ENCODE assay signal across 26 cellular contexts in genomic region chr17:10837987-10838386, GRCh38. TPM values are rescaled to one million over a fixed set of nuclear protein-coding genes. Genes with fewer than 3 reads are reported as not detected.
DNase-seq lines count a peak whose midpoint lies in the region; FAIRE-seq and TF ChIP-seq lines count a peak whose summit lies in the region.
"Had no signal": no experiment of that assay in that cellular context is flagged by ENCODE, and none has a peak within 500 bp of the region (broad histone marks: within the 10 kb centered on the region; RNA-seq: fewer than 3 reads in every experiment).

Gene PIRT (minus strand): TSS chr17:10838087. CDS start chr17:10825645, 12,442 bp downstream.

- intact Hi-C loops in stomach (cut with DNase I; ENCODE audit: low total_unique reads), result no loop called here

- H2BK12ac ChIP-seq in H9 (ENCODE audit: insufficient read length, low read depth, low read length), result no peak within 1 kb of the TSS

- no peaks in the 10 kb centered on the region for H3K79me1 ChIP-seq in H9 (ENCODE audit: insufficient read depth, low read depth, low read length, poor library complexity, severe bottlenecking)

- H3K23ac ChIP-seq in H9 (ENCODE audit: insufficient read length, low read depth, low read length), result no peak within 1 kb of the TSS

- WGBS in H9 (ENCODE audit: extremely low coverage, insufficient read length, low lambda C conversion rate), result no CpG with 5 or more reads among the region's 7 CpGs
- WGBS in stomach, 5 donors, result 68 to 78% (median 72%) methylated on average over 7 of the region's 7 CpGs

- TF ChIP-seq POLR2A in stomach (IDR thresholded peaks at IDR 0.05), result no peak

- no peaks in the 10 kb centered on the region for H3K23me2 ChIP-seq in H9 (ENCODE audit: insufficient read length, low read depth, low read length, poor library complexity, severe bottlenecking)

- H3K27me3 ChIP-seq in H9 (ENCODE audit: insufficient read depth, low read length) (no peaks in the 10 kb centered on the region), mucosa of rectum (ENCODE audit: control insufficient read depth in 2 of 2, insufficient read depth in 2 of 2, low read length in 2 of 2) (no peaks in the 10 kb centered on the region), stomach (no peaks in the 10 kb centered on the region)
- H3K27me3 ChIP-seq: SJCRH30 had no signal

- H4K5ac ChIP-seq in H9 (ENCODE audit: insufficient read length, low read depth, low read length), result no peak within 1 kb of the TSS

- no peak for FAIRE-seq in D721Med (lab: Jason Lieb, UNC)
- FAIRE-seq: A549, GM12891, HepG2 had no signal

- no peak within 1 kb of the TSS for H3K4me3 Mint-ChIP-seq in H9
- H3K4me3 Mint-ChIP-seq: CD4-positive, alpha-beta memory T cell had no signal

- H2BK120ac ChIP-seq in H9 (ENCODE audit: low read depth, low read length, poor library complexity, severe bottlenecking), result no peak within 1 kb of the TSS

- H3K27me3 Mint-ChIP-seq in H9 (ENCODE audit: low read depth), result no peaks in the 10 kb centered on the region; the same call in 1 of the 2 replicates
- H3K27me3 Mint-ChIP-seq: CD4-positive, alpha-beta memory T cell had no signal

- H4K91ac ChIP-seq in H9 (ENCODE audit: insufficient read length, low read depth, low read length), result no peak within 1 kb of the TSS

- H4K20me1 ChIP-seq in H9 (ENCODE audit: control insufficient read depth, insufficient read depth, insufficient read length), result no peaks in the 10 kb centered on the region

- H3K27ac Mint-ChIP-seq in H9, result peak within 1 kb of the TSS in 2 of 3 experiments; percentile 53 to 84; a peak in 1 of 7 replicates
- H3K27ac Mint-ChIP-seq: CD4-positive, alpha-beta memory T cell had no signal

- H3K36me3 ChIP-seq in mucosa of rectum (ENCODE audit: control insufficient read depth in 2 of 2, insufficient read depth in 2 of 2, low read length in 2 of 2), result no peaks in the 10 kb centered on the region
- H3K36me3 ChIP-seq in stomach, result no peaks in the 10 kb centered on the region
- H3K36me3 ChIP-seq: SJCRH30 had no signal

- H2AFZ ChIP-seq in H9 (ENCODE audit: low read length), result no peak within 1 kb of the TSS
- H2AFZ ChIP-seq: PC-9 had no signal

- DNase-seq in H9 (no peak), cerebellum (ENCODE audit: low spot score) (peak; percentile 5), stomach (no peak), NCI-H1930 (lab: John Stamatoyannopoulos, UW) (no peak), D721Med (ENCODE audit: insufficient read length, low spot score) (no peak), DMS114 treated with DMSO at 0.1 percent for 48 hours (lab: John Stamatoyannopoulos, UW; ENCODE audit: unreplicated experiment) (no peak)
- DNase-seq: AML-193; CD4-positive, alpha-beta memory T cell; COR-L47; DMS79 treated with DMSO at 0.1 percent for 48 hours; GF-D8; GOT3; Karpas-422; MV-4-11; NCI-H1436 treated with DMSO at 0.1 percent for 48 hours; NCI-H187 treated with DMSO at 0.1 percent for 48 hours; PC-9; SJCRH30 had no signal

- no peaks in the 10 kb centered on the region for H3K36me3 Mint-ChIP-seq in H9 (ENCODE audit: insufficient read depth in 1 of 3, low read depth in 3 of 3)
- H3K36me3 Mint-ChIP-seq: CD4-positive, alpha-beta memory T cell had no signal

- H3T11ph ChIP-seq in H9 (ENCODE audit: low read length), result no peak within 1 kb of the TSS

- no peak within 1 kb of the TSS for H2BK20ac ChIP-seq in H9 (ENCODE audit: low read depth, low read length, poor library complexity, severe bottlenecking)

- no peak within 1 kb of the TSS for H2AK5ac ChIP-seq in H9 (ENCODE audit: insufficient read length, low read length)

- H2BK5ac ChIP-seq in H9 (ENCODE audit: insufficient read length, low read length), result no peak within 1 kb of the TSS

- peaks cover 14 to 19% of the 10 kb centered on the region in 2 experiments for H3K4me1 Mint-ChIP-seq in H9
- H3K4me1 Mint-ChIP-seq: CD4-positive, alpha-beta memory T cell had no signal

- H3K14ac ChIP-seq in H9 (ENCODE audit: insufficient read depth, low read length), result peak within 1 kb of the TSS; percentile 66; the same call in 1 of the 2 replicates

- H3K79me2 ChIP-seq in H9 (ENCODE audit: insufficient read depth, low read length), result no peaks in the 10 kb centered on the region

- no peak within 1 kb of the TSS for H3K4me2 ChIP-seq in H9 (ENCODE audit: insufficient read depth, insufficient read length, low read length)
- H3K4me2 ChIP-seq: A549, PC-9 had no signal

- no peak within 1 kb of the TSS for H3K56ac ChIP-seq in H9 (ENCODE audit: insufficient read length, low read depth, low read length)

- H3K27ac ChIP-seq in H9 (ENCODE audit: insufficient read length, low read depth, low read length), result no peak within 1 kb of the TSS
- peak within 1 kb of the TSS; percentile 64 to 65 for H3K27ac ChIP-seq in mucosa of rectum (ENCODE audit: low read depth in 2 of 2, low read length in 2 of 2)
- peak within 1 kb of the TSS in 4 of 5 donors; percentile 62 to 73 (median 65) for H3K27ac ChIP-seq in stomach
- H3K27ac ChIP-seq: A549, PC-9, SJCRH30 had no signal

- no peak for TF ChIP-seq EP300 in stomach (IDR thresholded peaks at IDR 0.05)

- H4K8ac ChIP-seq in H9 (replicated peaks; ENCODE audit: insufficient read length, low read depth, low read length), result no peak within 1 kb of the TSS

- no peaks in the 10 kb centered on the region for H3K9me3 Mint-ChIP-seq in H9
- H3K9me3 Mint-ChIP-seq: CD4-positive, alpha-beta memory T cell had no signal

- TF ChIP-seq CTCF in H9 (conservative IDR thresholded peaks at IDR 0.05) (no peak), stomach (IDR thresholded peaks at IDR 0.05) (no peak), D721Med (IDR thresholded peaks at IDR 0.05; ENCODE audit: insufficient read depth, missing control alignments) (no peak)

- H3K4me3 ChIP-seq in mucosa of rectum (ENCODE audit: low read length in 2 of 2) (peak within 1 kb of the TSS in 1 of 2 donors; percentile 10), stomach (no peak within 1 kb of the TSS)
- H3K4me3 ChIP-seq: A549, PC-9, SJCRH30 had no signal

- no peak within 1 kb of the TSS for H3K9ac ChIP-seq in H9 (ENCODE audit: extremely low read depth, insufficient read length, low read length)
- H3K9ac ChIP-seq in mucosa of rectum (ENCODE audit: low read depth in 1 of 2, low read length in 2 of 2), result peak within 1 kb of the TSS in 1 of 2 donors; percentile 41

- H2BK15ac ChIP-seq in H9 (ENCODE audit: low read depth, low read length), result no peak within 1 kb of the TSS

- H3K4me1 ChIP-seq in H9 (ENCODE audit: insufficient read depth, low read length) (peaks cover under 1% of the 10 kb centered on the region; the same call in 1 of the 2 replicates), mucosa of rectum (ENCODE audit: control insufficient read depth in 2 of 2, insufficient read depth in 2 of 2, low read length in 2 of 2) (peaks cover 15 to 21% of the 10 kb centered on the region in 2 donors), stomach (peaks cover 5 to 16% (median 14%) of the 10 kb centered on the region in 4 donors)
- H3K4me1 ChIP-seq: A549, SJCRH30 had no signal

- H3K9me3 ChIP-seq in H9 (ENCODE audit: control insufficient read depth, low read depth, low read length) (no peaks in the 10 kb centered on the region), mucosa of rectum (ENCODE audit: control insufficient read depth in 2 of 2, low read length in 2 of 2) (no peaks in the 10 kb centered on the region), stomach (no peaks in the 10 kb centered on the region)
- H3K9me3 ChIP-seq: A549, SJCRH30 had no signal

- no peak within 1 kb of the TSS for H3K18ac ChIP-seq in H9 (ENCODE audit: insufficient read length, low read depth, low read length)

- no peak within 1 kb of the TSS for H3K4ac ChIP-seq in H9 (ENCODE audit: low read depth, low read length)

RNA-seq across cellular contexts. Expression of gene PIRT, which starts in this region (rescaled TPM):
- total RNA-seq in H9 (2021), result not detected in 2 replicates
- total RNA-seq in cerebellum, result 7.3 TPM
- 1 to 10 TPM in 1 of 5 donors, under 1 TPM in 1, not detected in 3; under 0.01 to 2.6 TPM for total RNA-seq in stomach
- under 1 TPM in 2 of 3 donors, not detected in 1; 0.06 to 0.55 TPM for polyA plus RNA-seq in stomach
- total RNA-seq: CD4-positive, alpha-beta memory T cell; HepG2; HT1080; NCI-H460; PC-9; Right ventricle myocardium inferior; RPMI7951; SJCRH30 had no signal
- polyA plus RNA-seq: A549; CD4-positive, alpha-beta memory T cell; HepG2 had no signal
